Comparison of ENCODE assay signal across 16 cellular contexts in the genomic region with DNA sequence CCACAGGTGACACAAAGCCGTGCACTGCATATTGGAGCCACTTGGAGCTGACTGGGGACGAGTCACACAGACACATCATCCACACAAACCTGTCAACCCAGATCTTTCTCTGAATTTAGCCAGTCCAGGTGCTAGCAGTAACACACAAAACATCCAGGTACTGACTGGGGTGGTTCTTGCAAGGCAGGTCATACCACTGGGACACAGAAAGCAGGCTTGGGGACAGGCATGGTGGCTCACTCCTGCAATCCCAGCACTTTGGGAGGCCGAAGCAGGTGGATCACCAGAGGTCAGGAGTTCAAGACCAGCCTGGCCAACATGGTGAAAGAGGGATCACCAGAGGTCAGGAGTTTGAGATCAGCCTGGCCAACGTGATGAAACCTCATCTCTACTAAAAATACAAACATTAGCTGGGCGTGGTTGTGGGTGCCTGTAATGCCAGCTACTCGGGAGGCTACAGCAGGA. TPM values are rescaled to one million over a fixed set of nuclear protein-coding genes. Genes with fewer than 3 reads are reported as not detected.
A peak's percentile ranks its signal among the peaks of the same experiment; 100 is the strongest.
DNase-seq lines count a peak whose midpoint lies in the region; ATAC-seq and TF ChIP-seq lines count a peak whose summit lies in the region.
"Had no signal": no experiment of that assay in that cellular context is flagged by ENCODE, and none has a peak within 500 bp of the region (broad histone marks: within the 10 kb centered on the region; RNA-seq: fewer than 3 reads in every experiment).

No MANE protein-coding gene starts in this region.

- H3K9ac ChIP-seq in KMS-11 = no peak overlapping the region

- intact Hi-C loops in natural killer cell (cut with micrococcal nuclease) = loop anchor here (5.0 kb wide), 2 partner anchors 52 to 97 kb away; a partner anchor contains a TSS
- intact Hi-C loops in left colon (cut with DNase I, micrococcal nuclease) = no loop called here

- H3K27me3 ChIP-seq in KMS-11 (ENCODE audit: insufficient read depth, low read depth) (peaks cover 52% of the 10 kb centered on the region), hepatocyte (peaks cover 36% of the 10 kb centered on the region)
- H3K27me3 ChIP-seq: testis had no signal

- H3K4me3 ChIP-seq in KMS-11 (IDR thresholded peaks at IDR 0.05; ENCODE audit: insufficient read depth, low read depth, low read length) = no peak overlapping the region
- no peak overlapping the region for H3K4me3 ChIP-seq in hepatocyte
- H3K4me3 ChIP-seq: Peyer's patch, SK-N-MC, testis had no signal

- H3K79me2 ChIP-seq in KMS-11 (ENCODE audit: insufficient read depth, low read depth) (no peaks in the 10 kb centered on the region), hepatocyte (no peaks in the 10 kb centered on the region)

- H3K36me3 Mint-ChIP-seq in natural killer cell = no peaks in the 10 kb centered on the region
- H3K36me3 Mint-ChIP-seq in natural killer cell treated with Interleukin-12 subunit alpha and Interleukin-12 subunit beta and Interleukin-15 and Interleukin-18, amount 100 ng/mL, for 72 hours = no peaks in the 10 kb centered on the region
- peaks cover 3% of the 10 kb centered on the region for H3K36me3 Mint-ChIP-seq in central memory CD8-positive, alpha-beta T cell (ENCODE audit: insufficient read depth)
- H3K36me3 Mint-ChIP-seq in type B pancreatic cell = no peaks in the 10 kb centered on the region
- H3K36me3 Mint-ChIP-seq: activated CD4-positive, alpha-beta memory T cell treated with anti-CD3 and anti-CD28 coated beads for 36 hours had no signal

- H3K9me2 ChIP-seq in hepatocyte (replicated peaks; ENCODE audit: insufficient read depth) = no peaks in the 10 kb centered on the region

- peak overlapping the region; percentile 53; the same call in 1 of the 2 replicates for H3K4me2 ChIP-seq in KMS-11
- no peak overlapping the region for H3K4me2 ChIP-seq in hepatocyte

- no peak for ATAC-seq in natural killer cell
- no peak for ATAC-seq in natural killer cell treated with Interleukin-12 subunit alpha and Interleukin-12 subunit beta and Interleukin-15 and Interleukin-18, amount 100 ng/mL, for 72 hours
- no peak for ATAC-seq in central memory CD8-positive, alpha-beta T cell (replicated peaks; ENCODE audit: extremely low read depth, poor library complexity, severe bottlenecking)
- no peak for ATAC-seq in left colon

- WGBS in hepatocyte (ENCODE audit: low lambda C conversion rate, missing lambda C conversion rate) = 53% methylated on average over 6 of the region's 6 CpGs

- H3K4me1 Mint-ChIP-seq in natural killer cell (peaks cover 7 to 18% of the 10 kb centered on the region in 2 donors), type B pancreatic cell (ENCODE audit: unreplicated experiment) (peaks cover 8% of the 10 kb centered on the region)
- H3K4me1 Mint-ChIP-seq in natural killer cell treated with Interleukin-12 subunit alpha and Interleukin-12 subunit beta and Interleukin-15 and Interleukin-18, amount 100 ng/mL, for 72 hours (ENCODE audit: low read depth in 2 of 2) = peaks cover 5 to 10% of the 10 kb centered on the region in 2 donors
- peaks cover 5% of the 10 kb centered on the region for H3K4me1 Mint-ChIP-seq in central memory CD8-positive, alpha-beta T cell

- H3K4me3 Mint-ChIP-seq in natural killer cell = peak overlapping the region; percentile 3
- H3K4me3 Mint-ChIP-seq in natural killer cell treated with Interleukin-12 subunit alpha and Interleukin-12 subunit beta and Interleukin-15 and Interleukin-18, amount 100 ng/mL, for 72 hours = no peak overlapping the region
- H3K4me3 Mint-ChIP-seq in central memory CD8-positive, alpha-beta T cell = no peak overlapping the region
- H3K4me3 Mint-ChIP-seq in type B pancreatic cell = peak overlapping the region; percentile 5
- H3K4me3 Mint-ChIP-seq: activated CD4-positive, alpha-beta memory T cell treated with anti-CD3 and anti-CD28 coated beads for 36 hours had no signal

- H2AFZ ChIP-seq in KMS-11 (ENCODE audit: low read depth) (no peak overlapping the region), hepatocyte (no peak overlapping the region)

- H3K36me3 ChIP-seq in KMS-11 (ENCODE audit: insufficient read depth) (no peaks in the 10 kb centered on the region), hepatocyte (replicated peaks; ENCODE audit: insufficient read depth, low read depth) (no peaks in the 10 kb centered on the region)
- H3K36me3 ChIP-seq: heart left ventricle, Peyer's patch, spleen had no signal

- H3K9me3 ChIP-seq in hepatocyte (ENCODE audit: low read depth) = no peaks in the 10 kb centered on the region
- H3K9me3 ChIP-seq: heart left ventricle, Peyer's patch, spleen, testis had no signal

- peaks cover 15% of the 10 kb centered on the region for H3K4me1 ChIP-seq in KMS-11 (ENCODE audit: low read depth, poor library complexity, severe bottlenecking)
- peaks cover 38% of the 10 kb centered on the region for H3K4me1 ChIP-seq in hepatocyte (ENCODE audit: insufficient read depth)

- H4K20me1 ChIP-seq in KMS-11 (ENCODE audit: insufficient read depth) = no peaks in the 10 kb centered on the region
- no peaks in the 10 kb centered on the region for H4K20me1 ChIP-seq in hepatocyte (ENCODE audit: insufficient read depth, poor library complexity, severe bottlenecking)

- TF ChIP-seq CTCF in natural killer cell (IDR thresholded peaks at IDR 0.05) = no peak
- TF ChIP-seq CTCF in KMS-11 (conservative IDR thresholded peaks at IDR 0.05; ENCODE audit: low read depth, low read length) = no peak
- no peak for TF ChIP-seq CTCF in type B pancreatic cell (conservative IDR thresholded peaks at IDR 0.05)
- no peak for TF ChIP-seq CTCF in hepatocyte (IDR thresholded peaks at IDR 0.05; ENCODE audit: poor library complexity)

- H3K27ac ChIP-seq in KMS-11 = no peak overlapping the region
- H3K27ac ChIP-seq in hepatocyte = no peak overlapping the region
- H3K27ac ChIP-seq: heart left ventricle, Peyer's patch, SK-N-MC, spleen, testis had no signal

- peaks cover 10 to 17% of the 10 kb centered on the region in 2 donors for H3K27me3 Mint-ChIP-seq in natural killer cell (ENCODE audit: low read depth in 2 of 2)
- H3K27me3 Mint-ChIP-seq in natural killer cell treated with Interleukin-12 subunit alpha and Interleukin-12 subunit beta and Interleukin-15 and Interleukin-18, amount 100 ng/mL, for 72 hours = peaks cover 11 to 13% of the 10 kb centered on the region in 2 donors
- H3K27me3 Mint-ChIP-seq in central memory CD8-positive, alpha-beta T cell = peaks cover 37% of the 10 kb centered on the region
- peaks cover 38% of the 10 kb centered on the region for H3K27me3 Mint-ChIP-seq in type B pancreatic cell

- DNase-seq in natural killer cell (no peak), type B pancreatic cell (ENCODE audit: extremely low spot score, unreplicated experiment) (no peak), hepatocyte (ENCODE audit: low spot score) (no peak), left colon (no peak)
- DNase-seq in natural killer cell treated with Interleukin-12 subunit alpha and Interleukin-12 subunit beta and Interleukin-15 and Interleukin-18, amount 100 ng/mL, for 72 hours (ENCODE audit: low spot score) = no peak
- no peak for DNase-seq in central memory CD8-positive, alpha-beta T cell (ENCODE audit: low spot score in 2 of 2)
- DNase-seq: mammary epithelial cell, NCI-H2171 had no signal

- H3K9me3 Mint-ChIP-seq in natural killer cell (no peaks in the 10 kb centered on the region), type B pancreatic cell (no peaks in the 10 kb centered on the region)
- no peaks in the 10 kb centered on the region for H3K9me3 Mint-ChIP-seq in natural killer cell treated with Interleukin-12 subunit alpha and Interleukin-12 subunit beta and Interleukin-15 and Interleukin-18, amount 100 ng/mL, for 72 hours
- no peaks in the 10 kb centered on the region for H3K9me3 Mint-ChIP-seq in central memory CD8-positive, alpha-beta T cell
- H3K9me3 Mint-ChIP-seq: activated CD4-positive, alpha-beta memory T cell treated with anti-CD3 and anti-CD28 coated beads for 36 hours had no signal

- no peak overlapping the region for H3K27ac Mint-ChIP-seq in natural killer cell
- no peak overlapping the region for H3K27ac Mint-ChIP-seq in natural killer cell treated with Interleukin-12 subunit alpha and Interleukin-12 subunit beta and Interleukin-15 and Interleukin-18, amount 100 ng/mL, for 72 hours
- H3K27ac Mint-ChIP-seq in central memory CD8-positive, alpha-beta T cell (ENCODE audit: low read depth) = peak overlapping the region; percentile 16
- peak overlapping the region; percentile 11 for H3K27ac Mint-ChIP-seq in type B pancreatic cell
- H3K27ac Mint-ChIP-seq: activated CD4-positive, alpha-beta memory T cell treated with anti-CD3 and anti-CD28 coated beads for 36 hours had no signal

RNA-seq across cellular contexts. Expression of a gene that starts 14.9 kb away (rescaled TPM):
- total RNA-seq in natural killer cell (under 1 TPM in 1 of 3 donors, not detected in 2; 0.95 TPM), type B pancreatic cell (ENCODE audit: low replicate concordance) (5.3 and 20.5 TPM in 2 replicates), hepatocyte (21.3 and 22.2 TPM in 2 replicates), left colon (under 1 TPM in 1 of 2 donors, not detected in 1; 0.17 TPM)
- total RNA-seq in natural killer cell treated with Interleukin-12 subunit alpha and Interleukin-12 subunit beta and Interleukin-15 and Interleukin-18, amount 100 ng/mL, for 72 hours = under 1 TPM in 1 of 2 donors, not detected in 1; 0.14 TPM
- 22.7 and 30.2 TPM in 2 replicates for polyA plus RNA-seq in hepatocyte
- total RNA-seq: heart left ventricle, mammary epithelial cell had no signal
- polyA plus RNA-seq: heart left ventricle, mammary epithelial cell, neural cell had no signal

RNA-seq across cellular contexts. Expression of a gene that starts 32.3 kb away (rescaled TPM):
- total RNA-seq in natural killer cell (1 to 10 TPM in 1 of 3 donors, under 1 TPM in 1, not detected in 1; 0.18 to 1.3 TPM), type B pancreatic cell (ENCODE audit: low replicate concordance) (21.6 and 72.0 TPM in 2 replicates), hepatocyte (11.8 and 16.3 TPM in 2 replicates), left colon (under 1 TPM; 0.49 to 0.78 TPM)
- 1 to 10 TPM in 1 of 2 donors, under 1 TPM in 1; 0.95 to 2.1 TPM for total RNA-seq in natural killer cell treated with Interleukin-12 subunit alpha and Interleukin-12 subunit beta and Interleukin-15 and Interleukin-18, amount 100 ng/mL, for 72 hours
- 8.6 and 11.6 TPM in 2 replicates for polyA plus RNA-seq in hepatocyte

RNA-seq across cellular contexts. Expression of a gene that starts 51.2 kb away (rescaled TPM):
- total RNA-seq in natural killer cell = 1 to 10 TPM; 4.0 to 6.4 (median 5.8) TPM
- total RNA-seq in natural killer cell treated with Interleukin-12 subunit alpha and Interleukin-12 subunit beta and Interleukin-15 and Interleukin-18, amount 100 ng/mL, for 72 hours = 10 to 100 TPM in 1 of 2 donors, 1 to 10 TPM in 1; 9.8 to 46.4 TPM
- total RNA-seq in type B pancreatic cell (ENCODE audit: low replicate concordance) = 13.3 and 16.0 TPM in 2 replicates
- 4.3 and 8.6 TPM in 2 replicates for total RNA-seq in hepatocyte
- 6.5 and 8.3 TPM in 2 replicates for polyA plus RNA-seq in hepatocyte
- 1 to 10 TPM; 4.0 to 6.5 TPM for total RNA-seq in left colon

Comparison
In these comparisons a context has a peak if more than half of its experiments do, and no peak if none do; other contexts are left out.
1. H3K4me3 Mint-ChIP-seq: peak in natural killer cell (single experiment) and type B pancreatic cell (single experiment); none in natural killer cell treated with Interleukin-12 subunit alpha and Interleukin-12 subunit beta and Interleukin-15 and Interleukin-18, amount 100 ng/mL, for 72 hours (single experiment) and central memory CD8-positive, alpha-beta T cell (single experiment).
2. H3K27ac Mint-ChIP-seq: peak in central memory CD8-positive, alpha-beta T cell (single experiment) and type B pancreatic cell (single experiment); none in natural killer cell (0 of 2) and natural killer cell treated with Interleukin-12 subunit alpha and Interleukin-12 subunit beta and Interleukin-15 and Interleukin-18, amount 100 ng/mL, for 72 hours (0 of 2).